Comparison of ENCODE assay signal across 14 cellular contexts in genomic region chr5:117434266-117434665, GRCh38.
"Had no signal": no experiment of that assay in that cellular context is flagged by ENCODE, and none has a peak within 500 bp of the region (broad histone marks: within the 10 kb centered on the region; RNA-seq: fewer than 3 reads in every experiment).

No MANE protein-coding gene starts in this region.

- H3K4me1 ChIP-seq: spleen, testis, upper lobe of right lung had no signal

- H3K4me1 Mint-ChIP-seq: activated naive CD4-positive, alpha-beta T cell treated with anti-CD3 and anti-CD28 coated beads, Interleukin-2, amount 10 ng/mL, durations not matched to agents 7 days and 5 days; activated T-helper 17 cell treated with anti-CD3 and anti-CD28 coated beads, Interleukin-2, amount 50 U/mL, for 72 hours; stimulated activated naive CD8-positive, alpha-beta T cell treated with anti-CD3 and anti-CD28 coated beads, Interleukin-15, amount 100 ng/mL, for 72 hours had no signal

- H3K36me3 ChIP-seq: spleen, upper lobe of right lung had no signal

- DNase-seq: activated CD4-positive, alpha-beta T cell treated with anti-CD3 and anti-CD28 coated beads, Interleukin-2, amount 50 U/mL, for 4 hours; activated CD4-positive, CD25-positive, alpha-beta regulatory T cell treated with anti-CD3 and anti-CD28 coated beads, Interleukin-2, amount 50 U/mL, for 72 hours; activated naive CD4-positive, alpha-beta T cell treated with anti-CD3 and anti-CD28 coated beads, Interleukin-2, amount 10 ng/mL, durations not matched to agents 7 days and 5 days; dermis blood vessel endothelial cell; hippocampal formation; right cardiac atrium; spleen; stimulated activated naive CD8-positive, alpha-beta T cell treated with anti-CD3 and anti-CD28 coated beads, Interleukin-15, amount 100 ng/mL, for 72 hours; testis; upper lobe of right lung had no signal

- H3K4me3 Mint-ChIP-seq: activated naive CD4-positive, alpha-beta T cell treated with anti-CD3 and anti-CD28 coated beads, Interleukin-2, amount 10 ng/mL, durations not matched to agents 7 days and 5 days; activated T-helper 17 cell treated with anti-CD3 and anti-CD28 coated beads, Interleukin-2, amount 50 U/mL, for 72 hours; stimulated activated naive CD8-positive, alpha-beta T cell treated with anti-CD3 and anti-CD28 coated beads, Interleukin-15, amount 100 ng/mL, for 72 hours had no signal

- H3K4me3 ChIP-seq: spleen, testis, upper lobe of right lung had no signal

- H3K27ac ChIP-seq: epithelial cell of prostate, spleen, testis, upper lobe of right lung had no signal

- H3K9me3 ChIP-seq: spleen, testis, upper lobe of right lung had no signal

- H3K9me3 Mint-ChIP-seq: activated T-helper 17 cell treated with anti-CD3 and anti-CD28 coated beads, Interleukin-2, amount 50 U/mL, for 72 hours; stimulated activated naive CD8-positive, alpha-beta T cell treated with anti-CD3 and anti-CD28 coated beads, Interleukin-15, amount 100 ng/mL, for 72 hours had no signal

- ATAC-seq: activated T-helper 17 cell treated with anti-CD3 and anti-CD28 coated beads, Interleukin-2, amount 50 U/mL, for 72 hours; left lobe of liver; right cardiac atrium; stimulated activated naive CD8-positive, alpha-beta T cell treated with anti-CD3 and anti-CD28 coated beads, Interleukin-15, amount 100 ng/mL, for 72 hours; upper lobe of right lung had no signal

- H3K27ac Mint-ChIP-seq: activated naive CD4-positive, alpha-beta T cell treated with anti-CD3 and anti-CD28 coated beads, Interleukin-2, amount 10 ng/mL, durations not matched to agents 7 days and 5 days; activated T-helper 17 cell treated with anti-CD3 and anti-CD28 coated beads, Interleukin-2, amount 50 U/mL, for 72 hours; progenitor cell of endocrine pancreas; stimulated activated naive CD8-positive, alpha-beta T cell treated with anti-CD3 and anti-CD28 coated beads, Interleukin-15, amount 100 ng/mL, for 72 hours had no signal

- H3K27me3 Mint-ChIP-seq: activated naive CD4-positive, alpha-beta T cell treated with anti-CD3 and anti-CD28 coated beads, Interleukin-2, amount 10 ng/mL, durations not matched to agents 7 days and 5 days; activated T-helper 17 cell treated with anti-CD3 and anti-CD28 coated beads, Interleukin-2, amount 50 U/mL, for 72 hours; progenitor cell of endocrine pancreas; stimulated activated naive CD8-positive, alpha-beta T cell treated with anti-CD3 and anti-CD28 coated beads, Interleukin-15, amount 100 ng/mL, for 72 hours had no signal

- H3K36me3 Mint-ChIP-seq: activated naive CD4-positive, alpha-beta T cell treated with anti-CD3 and anti-CD28 coated beads, Interleukin-2, amount 10 ng/mL, durations not matched to agents 7 days and 5 days had no signal

- H3K27me3 ChIP-seq: spleen, testis, upper lobe of right lung had no signal
